Comparison of ENCODE assay signal across 1 cellular context in genomic region chr13:99656092-99656745, GRCh38.
TF ChIP-seq lines count a peak whose summit lies in the region.

No MANE protein-coding gene starts in this region.

TF ChIP-seq in Ishikawa, 13 proteins besides CTCF, POLR2A, EP300 and RAD21 (continued from another document):
- no peak for TF ChIP-seq USF1 (IDR thresholded peaks at IDR 0.05)
- no peak for TF ChIP-seq NFIC (IDR thresholded peaks at IDR 0.05)
- TF ChIP-seq CEBPB (IDR thresholded peaks at IDR 0.05) = no peak
- no peak for TF ChIP-seq ZBTB7A (IDR thresholded peaks at IDR 0.05; ENCODE audit: low read depth)
